18 cellular contexts compared by ENCODE assay signal in genomic region chr14:91870890-91871289, GRCh38. TPM values are rescaled to one million over a fixed set of nuclear protein-coding genes. Genes with fewer than 3 reads are reported as not detected.
A peak's percentile ranks its signal among the peaks of the same experiment; 100 is the strongest.
DNase-seq lines count a peak whose midpoint lies in the region; ATAC-seq and TF ChIP-seq lines count a peak whose summit lies in the region.
"Had no signal": no experiment of that assay in that cellular context is flagged by ENCODE, and none has a peak within 500 bp of the region (broad histone marks: within the 10 kb centered on the region; RNA-seq: fewer than 3 reads in every experiment).

No MANE protein-coding gene starts in this region.

- no peaks in the 10 kb centered on the region for H3K36me3 Mint-ChIP-seq in activated T-cell treated with anti-CD3 and anti-CD28 coated beads, Interleukin-2, amount 50 U/mL, for 24 hours (ENCODE audit: low read depth)
- no peaks in the 10 kb centered on the region for H3K36me3 Mint-ChIP-seq in activated naive CD8-positive, alpha-beta T cell

- H3K27ac Mint-ChIP-seq in activated T-cell treated with anti-CD3 and anti-CD28 coated beads, Interleukin-2, amount 50 U/mL, for 24 hours: peak overlapping the region; percentile 94
- H3K27ac Mint-ChIP-seq in activated naive CD8-positive, alpha-beta T cell: peak overlapping the region; percentile 95
- H3K27ac Mint-ChIP-seq: mesothelial cell of epicardium had no signal

- no peak for TF ChIP-seq CTCF in DND-41 (IDR thresholded peaks at IDR 0.05; ENCODE audit: borderline replicate concordance, extremely low read depth, low read length, poor library complexity, severe bottlenecking)
- no peak for TF ChIP-seq CTCF in spleen (IDR thresholded peaks at IDR 0.05 in 8 of 11, conservative IDR thresholded peaks at IDR 0.05 in 3 of 11)

- H3K9ac ChIP-seq in DND-41 (ENCODE audit: low read depth, low read length): peak overlapping the region; percentile 54

- no peaks in the 10 kb centered on the region for H3K79me2 ChIP-seq in DND-41 (ENCODE audit: insufficient read depth, low read length)

- WGBS in spleen, 5 donors: 46 to 81% (median 68%) methylated on average over 2 of the region's 2 CpGs

- no peaks in the 10 kb centered on the region for H3K27me3 Mint-ChIP-seq in activated T-cell treated with anti-CD3 and anti-CD28 coated beads, Interleukin-2, amount 50 U/mL, for 24 hours
- no peaks in the 10 kb centered on the region for H3K27me3 Mint-ChIP-seq in activated naive CD8-positive, alpha-beta T cell

- no peaks in the 10 kb centered on the region for H4K20me1 ChIP-seq in DND-41 (ENCODE audit: insufficient read depth, low read length)

- H3K4me3 ChIP-seq in DND-41 (ENCODE audit: low read depth in 1 of 2, low read length in 2 of 2) (no peak overlapping the region; a peak in 1 of 4 replicates), spleen (no peak overlapping the region)
- H3K4me3 ChIP-seq: SJCRH30 had no signal

- H3K27me3 ChIP-seq in DND-41 (ENCODE audit: insufficient read depth, low read length, poor library complexity) (no peaks in the 10 kb centered on the region), spleen (replicated peaks in 1 of 7) (no peaks in the 10 kb centered on the region)
- H3K27me3 ChIP-seq: SJCRH30 had no signal

- H2AFZ ChIP-seq in DND-41 (ENCODE audit: low read depth, low read length): 0 out of 2 replicates have a peak overlapping the region, but pooled peaks have one; percentile 24

- H3K4me3 Mint-ChIP-seq in activated T-cell treated with anti-CD3 and anti-CD28 coated beads, Interleukin-2, amount 50 U/mL, for 24 hours: peak overlapping the region; percentile 71
- H3K4me3 Mint-ChIP-seq in activated naive CD8-positive, alpha-beta T cell: peak overlapping the region; percentile 74
- H3K4me3 Mint-ChIP-seq: mesothelial cell of epicardium had no signal

- intact Hi-C loops in spleen (cut with DNase I; ENCODE audit: low total_unique reads): no loop called here

- peak overlapping the region; percentile 47; the same call in 1 of the 2 replicates for H3K4me2 ChIP-seq in DND-41 (ENCODE audit: insufficient read depth, low read length)

- H3K36me3 ChIP-seq in DND-41 (ENCODE audit: insufficient read depth, low read length) (no peaks in the 10 kb centered on the region), spleen (peaks cover 0 to 62% (median 0%) of the 10 kb centered on the region in 6 donors)
- H3K36me3 ChIP-seq: SJCRH30 had no signal

- peak overlapping the region; percentile 98 for H3K27ac ChIP-seq in DND-41 (ENCODE audit: low read length)
- peak overlapping the region in 7 of 8 donors; percentile 4 to 87 (median 79) for H3K27ac ChIP-seq in spleen
- H3K27ac ChIP-seq: SJCRH30 had no signal

- H3K9me3 ChIP-seq in DND-41 (ENCODE audit: insufficient read depth, low read length, severe bottlenecking) (no peaks in the 10 kb centered on the region), spleen (peaks cover 0 to 7% (median 0%) of the 10 kb centered on the region in 8 donors)
- H3K9me3 ChIP-seq: SJCRH30 had no signal

- TF ChIP-seq POLR2A in spleen (IDR thresholded peaks at IDR 0.05): no peak

- H3K4me1 Mint-ChIP-seq in activated T-cell treated with anti-CD3 and anti-CD28 coated beads, Interleukin-2, amount 50 U/mL, for 24 hours (ENCODE audit: low read depth): peaks cover 99% of the 10 kb centered on the region
- H3K4me1 Mint-ChIP-seq in activated naive CD8-positive, alpha-beta T cell (ENCODE audit: low read depth): peaks cover 98% of the 10 kb centered on the region
- H3K4me1 Mint-ChIP-seq: mesothelial cell of epicardium had no signal

- ATAC-seq in DND-41 (ENCODE audit: insufficient read depth, low read depth) (no peak), HG03025 (IDR thresholded peaks at IDR 0.05; ENCODE audit: low FRiP score, unreplicated experiment) (no peak)

- DNase-seq in activated T-cell treated with anti-CD3 and anti-CD28 coated beads, Interleukin-2, amount 50 U/mL, for 24 hours: no peak
- no peak for DNase-seq in activated T-cell treated with anti-CD3 and anti-CD28 coated beads, Interleukin-2, amount 50 U/mL, for 1 hour
- no peak for DNase-seq in DND-41
- no peak for DNase-seq in spleen
- DNase-seq in mesenteric fat pad (ENCODE audit: low spot score): no peak
- DNase-seq in RKO (ENCODE audit: low spot score): no peak
- DNase-seq: ACHN; foreskin fibroblast; hypothalamus; NCI-H1417; NCI-H748 treated with DMSO at 0.1 percent for 48 hours; SJCRH30; stimulated activated CD4-positive, alpha-beta T cell treated with anti-CD3 and anti-CD28 coated beads, Interleukin-12 subunit alpha, Interleukin-12 subunit beta, amount 100 ng/mL, for 4 hours; trophoblast cell had no signal

- no peaks in the 10 kb centered on the region for H3K9me3 Mint-ChIP-seq in activated T-cell treated with anti-CD3 and anti-CD28 coated beads, Interleukin-2, amount 50 U/mL, for 24 hours
- H3K9me3 Mint-ChIP-seq in activated naive CD8-positive, alpha-beta T cell (ENCODE audit: low read depth): no peaks in the 10 kb centered on the region
- H3K9me3 Mint-ChIP-seq: mesothelial cell of epicardium had no signal

- H3K4me1 ChIP-seq in DND-41 (ENCODE audit: insufficient read depth, low read length) (peaks cover 98% of the 10 kb centered on the region), spleen (peaks cover 17 to 88% (median 70%) of the 10 kb centered on the region in 6 donors)

RNA-seq across cellular contexts. Expression of gene TC2N, which starts 3.6 kb away (rescaled TPM):
- total RNA-seq in spleen (10 to 100 TPM; 33.6 to 50.7 (median 41.6) TPM), mesenteric fat pad (19.0 TPM)
- polyA plus RNA-seq in spleen: 1 to 10 TPM; 5.3 to 7.0 (median 5.6) TPM
- total RNA-seq: LHCN-M2 had no signal
